14 cellular contexts compared by ENCODE assay signal in the genomic region with DNA sequence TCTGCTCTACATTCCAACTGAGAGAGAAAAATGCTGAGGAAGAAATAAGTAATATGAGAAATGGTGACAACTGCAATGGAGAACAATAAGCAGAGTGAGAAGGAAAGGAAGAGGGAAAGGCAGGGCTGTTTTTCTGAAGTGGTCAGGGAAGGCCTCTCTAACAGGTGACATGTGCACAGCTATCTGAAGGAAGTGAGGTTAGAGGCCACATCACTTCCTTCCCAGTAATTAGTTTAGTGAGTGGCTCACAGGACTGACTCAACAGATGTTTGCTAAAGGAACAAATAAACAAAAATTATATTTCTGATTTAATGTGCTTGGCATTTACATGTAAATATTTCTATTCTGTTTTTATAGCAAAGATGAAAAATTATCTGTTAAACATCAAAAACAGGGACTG.
DNase-seq lines count a peak whose midpoint lies in the region; ATAC-seq and TF ChIP-seq lines count a peak whose summit lies in the region.
"Had no signal": no experiment of that assay in that cellular context is flagged by ENCODE, and none has a peak within 500 bp of the region (broad histone marks: within the 10 kb centered on the region; RNA-seq: fewer than 3 reads in every experiment).

No MANE protein-coding gene starts in this region.

- no peak overlapping the region for H3K4me3 Mint-ChIP-seq in activated CD4-positive, alpha-beta T cell treated with anti-CD3 and anti-CD28 coated beads, Interleukin-2, amount 10 ng/mL, durations not matched to agents 7 days and 5 days
- H3K4me3 Mint-ChIP-seq in stimulated activated effector memory CD8-positive, alpha-beta T cell treated with anti-CD3 and anti-CD28 coated beads, Interleukin-12 subunit alpha, Interleukin-12 subunit beta, amount 100 ng/mL, for 72 hours = no peak overlapping the region
- H3K4me3 Mint-ChIP-seq: activated naive CD4-positive, alpha-beta T cell treated with anti-CD3 and anti-CD28 coated beads, Interleukin-2, amount 50 U/mL, for 24 hours had no signal

- H3K4me3 ChIP-seq in cardiac fibroblast (replicated peaks in 1 of 2; ENCODE audit: low read depth in 2 of 2, low read length in 2 of 2) = no peak overlapping the region
- H3K4me3 ChIP-seq in vagina = no peak overlapping the region
- H3K4me3 ChIP-seq: prostate gland had no signal

- no peak overlapping the region for H3K27ac ChIP-seq in vagina
- H3K27ac ChIP-seq: prostate gland had no signal

- H3K9me3 ChIP-seq in vagina = no peaks in the 10 kb centered on the region
- H3K9me3 ChIP-seq: prostate gland had no signal

- no peaks in the 10 kb centered on the region for H3K4me1 Mint-ChIP-seq in activated CD4-positive, alpha-beta T cell treated with anti-CD3 and anti-CD28 coated beads, Interleukin-2, amount 10 ng/mL, durations not matched to agents 7 days and 5 days
- H3K4me1 Mint-ChIP-seq in stimulated activated effector memory CD8-positive, alpha-beta T cell treated with anti-CD3 and anti-CD28 coated beads, Interleukin-12 subunit alpha, Interleukin-12 subunit beta, amount 100 ng/mL, for 72 hours = no peaks in the 10 kb centered on the region
- H3K4me1 Mint-ChIP-seq: activated naive CD4-positive, alpha-beta T cell treated with anti-CD3 and anti-CD28 coated beads, Interleukin-2, amount 50 U/mL, for 24 hours had no signal

- H3K36me3 Mint-ChIP-seq in activated CD4-positive, alpha-beta T cell treated with anti-CD3 and anti-CD28 coated beads, Interleukin-2, amount 10 ng/mL, durations not matched to agents 7 days and 5 days (ENCODE audit: low read depth) = no peaks in the 10 kb centered on the region
- no peaks in the 10 kb centered on the region for H3K36me3 Mint-ChIP-seq in stimulated activated effector memory CD8-positive, alpha-beta T cell treated with anti-CD3 and anti-CD28 coated beads, Interleukin-12 subunit alpha, Interleukin-12 subunit beta, amount 100 ng/mL, for 72 hours
- H3K36me3 Mint-ChIP-seq: activated naive CD4-positive, alpha-beta T cell treated with anti-CD3 and anti-CD28 coated beads, Interleukin-2, amount 50 U/mL, for 24 hours had no signal

- no peak for TF ChIP-seq POLR2A in vagina (IDR thresholded peaks at IDR 0.05)

- H3K36me3 ChIP-seq in vagina = no peaks in the 10 kb centered on the region
- H3K36me3 ChIP-seq: prostate gland had no signal

- H3K4me1 ChIP-seq in vagina = no peaks in the 10 kb centered on the region
- H3K4me1 ChIP-seq: prostate gland had no signal

- DNase-seq in activated CD4-positive, alpha-beta T cell treated with anti-CD3 and anti-CD28 coated beads, Interleukin-2, amount 10 ng/mL, durations not matched to agents 7 days and 5 days = peak; percentile 8
- DNase-seq in activated CD4-positive, alpha-beta T cell treated with anti-CD3 and anti-CD28 coated beads for 1 hour = no peak
- DNase-seq in KBM-7 = peak; percentile 20
- peak; percentile 23 to 28 for DNase-seq in cardiac fibroblast (ENCODE audit: low read depth in 2 of 2)
- no peak for DNase-seq in stimulated activated effector memory CD8-positive, alpha-beta T cell treated with anti-CD3 and anti-CD28 coated beads, Interleukin-12 subunit alpha, Interleukin-12 subunit beta, amount 100 ng/mL, for 72 hours (ENCODE audit: low spot score in 2 of 2)
- no peak for DNase-seq in vagina (ENCODE audit: extremely low spot score in 2 of 2)
- no peak for DNase-seq in GM10248 (ENCODE audit: extremely low spot score)
- DNase-seq: activated CD4-positive, alpha-beta T cell treated with anti-CD3 and anti-CD28 coated beads, Interleukin-2, amount 50 U/mL, for 4 hours; MV-4-11; NCI-H510A treated with DMSO at 0.1 percent for 48 hours; stimulated activated CD4-positive, alpha-beta T cell treated with anti-CD3 and anti-CD28 coated beads, Interleukin-4, amount 100 ng/mL, for 4 hours had no signal

- no peaks in the 10 kb centered on the region for H3K9me3 Mint-ChIP-seq in activated CD4-positive, alpha-beta T cell treated with anti-CD3 and anti-CD28 coated beads, Interleukin-2, amount 10 ng/mL, durations not matched to agents 7 days and 5 days
- H3K9me3 Mint-ChIP-seq in stimulated activated effector memory CD8-positive, alpha-beta T cell treated with anti-CD3 and anti-CD28 coated beads, Interleukin-12 subunit alpha, Interleukin-12 subunit beta, amount 100 ng/mL, for 72 hours = no peaks in the 10 kb centered on the region
- H3K9me3 Mint-ChIP-seq: activated naive CD4-positive, alpha-beta T cell treated with anti-CD3 and anti-CD28 coated beads, Interleukin-2, amount 50 U/mL, for 24 hours had no signal

- H3K27ac Mint-ChIP-seq in activated CD4-positive, alpha-beta T cell treated with anti-CD3 and anti-CD28 coated beads, Interleukin-2, amount 10 ng/mL, durations not matched to agents 7 days and 5 days = no peak overlapping the region
- no peak overlapping the region for H3K27ac Mint-ChIP-seq in stimulated activated effector memory CD8-positive, alpha-beta T cell treated with anti-CD3 and anti-CD28 coated beads, Interleukin-12 subunit alpha, Interleukin-12 subunit beta, amount 100 ng/mL, for 72 hours
- H3K27ac Mint-ChIP-seq: activated naive CD4-positive, alpha-beta T cell treated with anti-CD3 and anti-CD28 coated beads, Interleukin-2, amount 50 U/mL, for 24 hours had no signal

- CTCF ChIA-PET in activated CD4-positive, alpha-beta T cell treated with anti-CD3 and anti-CD28 coated beads, Interleukin-2, amount 10 ng/mL, durations not matched to agents 7 days and 5 days (lab: Charles Lee) = interaction anchor here (0.7 to 1.1 kb wide), 2 partner anchors 31 to 435 kb away, joined by 3 read pairs; no protein-coding TSS in a partner anchor
- CTCF ChIA-PET in GM10248 (lab: Yijun Ruan, JAX) = interaction anchor here (1.0 to 2.3 kb wide), 3 partner anchors 28 to 435 kb away, joined by 3 to 11 read pairs (median 6); no protein-coding TSS in a partner anchor

- in situ Hi-C loops in KBM-7 (cut with MboI; ENCODE audit: low pct_unique_long_range_greater_than_20kb, low sequenced_read_pairs) = no loop called here

- H3K27me3 ChIP-seq in vagina = no peaks in the 10 kb centered on the region

- POLR2A ChIA-PET in activated CD4-positive, alpha-beta T cell treated with anti-CD3 and anti-CD28 coated beads, Interleukin-2, amount 10 ng/mL, durations not matched to agents 7 days and 5 days (lab: Charles Lee) = interaction anchor here (0.7 kb wide), 1 partner anchor 353 kb away, joined by 3 read pairs; no protein-coding TSS in a partner anchor
- POLR2A ChIA-PET in GM10248 (lab: Yijun Ruan, JAX) = interaction anchor here (0.5 to 0.6 kb wide), 2 partner anchors 58 to 248 kb away, joined by 5 to 6 read pairs; no protein-coding TSS in a partner anchor

- no peaks in the 10 kb centered on the region for H3K27me3 Mint-ChIP-seq in activated CD4-positive, alpha-beta T cell treated with anti-CD3 and anti-CD28 coated beads, Interleukin-2, amount 10 ng/mL, durations not matched to agents 7 days and 5 days
- H3K27me3 Mint-ChIP-seq: activated naive CD4-positive, alpha-beta T cell treated with anti-CD3 and anti-CD28 coated beads, Interleukin-2, amount 50 U/mL, for 24 hours had no signal

- TF ChIP-seq CTCF in cardiac fibroblast (IDR thresholded peaks at IDR 0.05; ENCODE audit: low read depth, low read length) (no peak), vagina (IDR thresholded peaks at IDR 0.05) (no peak), GM10248 (IDR thresholded peaks at IDR 0.05; ENCODE audit: control extremely low read depth, extremely low read depth, low read depth, missing control alignments) (no peak)

- intact Hi-C loops in vagina (cut with DNase I) = loop anchor here (10.0 kb wide), 1 partner anchor 439 kb away; no protein-coding TSS in a partner anchor

- ATAC-seq in stimulated activated effector memory CD8-positive, alpha-beta T cell treated with anti-CD3 and anti-CD28 coated beads, Interleukin-12 subunit alpha, Interleukin-12 subunit beta, amount 100 ng/mL, for 72 hours = peak; percentile 85
- ATAC-seq in GM19467 (IDR thresholded peaks at IDR 0.05; ENCODE audit: unreplicated experiment) = no peak

Comparison
In these comparisons a context has a peak if more than half of its experiments do, and no peak if none do; other contexts are left out.
1. DNase-seq: peak in activated CD4-positive, alpha-beta T cell treated with anti-CD3 and anti-CD28 coated beads, Interleukin-2, amount 10 ng/mL, durations not matched to agents 7 days and 5 days (single experiment), KBM-7 (single experiment) and cardiac fibroblast (2 of 2); none in activated CD4-positive, alpha-beta T cell treated with anti-CD3 and anti-CD28 coated beads for 1 hour (single experiment), stimulated activated effector memory CD8-positive, alpha-beta T cell treated with anti-CD3 and anti-CD28 coated beads, Interleukin-12 subunit alpha, Interleukin-12 subunit beta, amount 100 ng/mL, for 72 hours (0 of 2), vagina (0 of 2) and GM10248 (single experiment).